In genomic region chr14:101855958-101856357, GRCh38 we compare ENCODE assay signal across 21 cellular contexts.
A peak's percentile ranks its signal among the peaks of the same experiment; 100 is the strongest.
DNase-seq lines count a peak whose midpoint lies in the region; ATAC-seq, FAIRE-seq and TF ChIP-seq lines count a peak whose summit lies in the region.
"Had no signal": no experiment of that assay in that cellular context is flagged by ENCODE, and none has a peak within 500 bp of the region (broad histone marks: within the 10 kb centered on the region; RNA-seq: fewer than 3 reads in every experiment).

No MANE protein-coding gene starts in this region.

- no peaks in the 10 kb centered on the region for H3K9me3 ChIP-seq in K562 (replicated peaks; ENCODE audit: control insufficient read depth, insufficient read depth, low read depth, low read length)

- TF ChIP-seq EP300 in K562 (IDR thresholded peaks at IDR 0.05; ENCODE audit: low read length), result no peak

- DNase-seq in activated naive CD4-positive, alpha-beta T cell treated with anti-CD3 and anti-CD28 coated beads, Interleukin-2, amount 50 U/mL, for 16 hours, result no peak
- DNase-seq in GM12891 (ENCODE audit: insufficient read length, low spot score) (no peak), K562 (ENCODE audit: extremely low read depth in 1 of 4, low spot score in 3 of 4) (peak in 1 of 4 experiments; percentile 22), osteocyte (ENCODE audit: extremely low spot score, unreplicated experiment) (peak; percentile 15)
- DNase-seq: activated CD4-positive, alpha-beta T cell treated with anti-CD3 and anti-CD28 coated beads, Interleukin-2, amount 50 U/mL, for 4 hours; cortex of kidney; GF-D8; head of caudate nucleus; Kasumi-1; NCI-H1436 treated with DMSO at 0.1 percent for 48 hours; NCI-H446; nucleus accumbens; stimulated activated CD4-positive, alpha-beta T cell treated with anti-CD3 and anti-CD28 coated beads, Interleukin-2, amount 100 ng/mL, for 24 hours; T1000 had no signal

- POLR2A ChIA-PET in K562 (lab: Yijun Ruan, JAX), result interaction anchor here (1.4 kb wide), 1 partner anchor 11 kb away, joined by 4 read pairs; no protein-coding TSS in a partner anchor

- intact Hi-C loops in K562 (cut with micrococcal nuclease), result no loop called here

- H3K36me3 Mint-ChIP-seq in activated naive CD4-positive, alpha-beta T cell treated with anti-CD3 and anti-CD28 coated beads, Interleukin-2, amount 50 U/mL, for 24 hours, result peaks cover 13% of the 10 kb centered on the region
- H3K36me3 Mint-ChIP-seq in osteocyte (ENCODE audit: unreplicated experiment), result peaks cover 14% of the 10 kb centered on the region

- H3K4me1 ChIP-seq in K562 (replicated peaks in 1 of 2; ENCODE audit: control insufficient read depth in 2 of 2, insufficient read depth in 2 of 2, low read length in 2 of 2), result peaks cover 0 to 14% of the 10 kb centered on the region in 2 experiments; a peak in 3 of 5 replicates

- no peak overlapping the region for H3K4me3 Mint-ChIP-seq in activated naive CD4-positive, alpha-beta T cell treated with anti-CD3 and anti-CD28 coated beads, Interleukin-2, amount 50 U/mL, for 24 hours
- no peak overlapping the region for H3K4me3 Mint-ChIP-seq in osteocyte (ENCODE audit: unreplicated experiment)
- H3K4me3 Mint-ChIP-seq: GM23338 had no signal

- no peak overlapping the region for H3K9ac ChIP-seq in K562 (ENCODE audit: insufficient read depth in 1 of 2, low read depth in 2 of 2, low read length in 2 of 2)

- no peak for TF ChIP-seq POLR2A in GM12891 (IDR thresholded peaks at IDR 0.05; ENCODE audit: low read depth, low read length)
- no peak for TF ChIP-seq POLR2A in K562 (conservative IDR thresholded peaks at IDR 0.05)

- 53% methylated on average over 5 of the region's 5 CpGs for whole genome bisulfite sequencing in K562 (ENCODE audit: insufficient coverage, low coverage, missing lambda C conversion rate)

- H3K4me3 ChIP-seq in K562, result no peak overlapping the region
- H3K4me3 ChIP-seq: GM23338 had no signal

- H3K4me2 ChIP-seq in K562 (ENCODE audit: insufficient read depth, low read length), result no peak overlapping the region
- H3K4me2 ChIP-seq: GM23338 had no signal

- H3K27me3 ChIP-seq in K562 (ENCODE audit: control insufficient read depth in 2 of 2, insufficient read depth in 2 of 2, low read length in 2 of 2), result no peaks in the 10 kb centered on the region

- no peaks in the 10 kb centered on the region for H3K9me3 Mint-ChIP-seq in activated naive CD4-positive, alpha-beta T cell treated with anti-CD3 and anti-CD28 coated beads, Interleukin-2, amount 50 U/mL, for 24 hours
- H3K9me3 Mint-ChIP-seq in osteocyte (ENCODE audit: unreplicated experiment), result no peaks in the 10 kb centered on the region
- H3K9me3 Mint-ChIP-seq: GM23338 had no signal

- H3K27ac ChIP-seq in K562 (ENCODE audit: extremely low read depth, low read depth, low read length), result no peak overlapping the region

- H3K79me2 ChIP-seq in K562 (ENCODE audit: control insufficient read depth, insufficient read depth, low read length), result peaks cover 74% of the 10 kb centered on the region

- peaks cover 10% of the 10 kb centered on the region; the same call in 1 of the 2 replicates for H4K20me1 ChIP-seq in K562 (replicated peaks; ENCODE audit: control insufficient read depth, insufficient read depth, low read length)

- H3K4me1 Mint-ChIP-seq in activated naive CD4-positive, alpha-beta T cell treated with anti-CD3 and anti-CD28 coated beads, Interleukin-2, amount 50 U/mL, for 24 hours, result peaks cover 88% of the 10 kb centered on the region
- H3K4me1 Mint-ChIP-seq in osteocyte (ENCODE audit: unreplicated experiment), result peaks cover 25% of the 10 kb centered on the region

- peaks cover 73% of the 10 kb centered on the region for H3K36me3 ChIP-seq in K562 (ENCODE audit: control insufficient read depth, insufficient read depth, low read length)

- TF ChIP-seq RAD21 in K562 (CRISPR knock-in tag; conservative IDR thresholded peaks at IDR 0.05 in 1 of 2, IDR thresholded peaks at IDR 0.05 in 1 of 2), result no peak

- FAIRE-seq in GM12891 (lab: Jason Lieb, UNC) (peak; percentile 51), K562 (lab: Jason Lieb, UNC) (no peak)
- FAIRE-seq: D721Med, islet of Langerhans had no signal

- no peak for TF ChIP-seq CTCF in K562 (IDR thresholded peaks at IDR 0.05 in 2 of 3, conservative IDR thresholded peaks at IDR 0.05 in 1 of 3; ENCODE audit: insufficient read depth in 2 of 3, low read depth in 1 of 3, low read length in 3 of 3)
- TF ChIP-seq CTCF in osteocyte (IDR thresholded peaks at IDR 0.05), result no peak

- peaks cover 2% of the 10 kb centered on the region for H3K9me1 ChIP-seq in K562 (ENCODE audit: control insufficient read depth, insufficient read depth, low read length)

- CTCF ChIA-PET in K562 (lab: Yijun Ruan, JAX; ENCODE audit: low intra/inter-chr PET ratio), result no interaction called here

- in situ Hi-C loops in K562 (cut with MboI), result no loop called here

- no peaks in the 10 kb centered on the region for H3K27me3 Mint-ChIP-seq in activated naive CD4-positive, alpha-beta T cell treated with anti-CD3 and anti-CD28 coated beads, Interleukin-2, amount 50 U/mL, for 24 hours
- H3K27me3 Mint-ChIP-seq in osteocyte (ENCODE audit: unreplicated experiment), result no peaks in the 10 kb centered on the region

- peak overlapping the region; percentile 55 for H3K27ac Mint-ChIP-seq in activated naive CD4-positive, alpha-beta T cell treated with anti-CD3 and anti-CD28 coated beads, Interleukin-2, amount 50 U/mL, for 24 hours
- H3K27ac Mint-ChIP-seq in osteocyte (ENCODE audit: unreplicated experiment), result no peak overlapping the region
- H3K27ac Mint-ChIP-seq: GM23338 had no signal

- BruUV-seq in K562 (replicated peaks; lab: Mats Ljungman, UMichigan), result no TSS peak

- ATAC-seq in K562 (peak; percentile 32; the same call in 1 of the 3 replicates), HG03432 (IDR thresholded peaks at IDR 0.05; ENCODE audit: unreplicated experiment) (no peak), HG03196 (IDR thresholded peaks at IDR 0.05; ENCODE audit: unreplicated experiment) (no peak), HG03469 (IDR thresholded peaks at IDR 0.05; ENCODE audit: unreplicated experiment) (no peak)
- ATAC-seq: GM23338 had no signal

- H2AFZ ChIP-seq in K562 (ENCODE audit: low read depth, low read length), result no peak overlapping the region
- H2AFZ ChIP-seq: GM23338 had no signal

TF ChIP-seq in GM12891, 5 proteins besides CTCF, POLR2A, EP300 and RAD21:
- TF ChIP-seq POU2F2 (IDR thresholded peaks at IDR 0.05; ENCODE audit: low read depth, low read length), result no peak
- TF ChIP-seq PAX5 (IDR thresholded peaks at IDR 0.05; ENCODE audit: insufficient read depth, low read length, severe bottlenecking), result no peak
- TF ChIP-seq SPI1 (IDR thresholded peaks at IDR 0.05; ENCODE audit: low read depth, low read length), result no peak
- TF ChIP-seq POLR2AphosphoS5 (IDR thresholded peaks at IDR 0.05; ENCODE audit: low read depth, low read length), result no peak
- TF ChIP-seq TAF1 (IDR thresholded peaks at IDR 0.05; ENCODE audit: low read depth, low read length), result no peak

TF ChIP-seq in K562, 482 proteins besides CTCF, POLR2A, EP300 and RAD21:
- peak; percentile 64 for TF ChIP-seq NFIC (IDR thresholded peaks at IDR 0.05)
- no peak for TF ChIP-seq ZFP91 (CRISPR knock-in tag; IDR thresholded peaks at IDR 0.05)
